ENCODE assay signal across 1 cellular context in the genomic region with DNA sequence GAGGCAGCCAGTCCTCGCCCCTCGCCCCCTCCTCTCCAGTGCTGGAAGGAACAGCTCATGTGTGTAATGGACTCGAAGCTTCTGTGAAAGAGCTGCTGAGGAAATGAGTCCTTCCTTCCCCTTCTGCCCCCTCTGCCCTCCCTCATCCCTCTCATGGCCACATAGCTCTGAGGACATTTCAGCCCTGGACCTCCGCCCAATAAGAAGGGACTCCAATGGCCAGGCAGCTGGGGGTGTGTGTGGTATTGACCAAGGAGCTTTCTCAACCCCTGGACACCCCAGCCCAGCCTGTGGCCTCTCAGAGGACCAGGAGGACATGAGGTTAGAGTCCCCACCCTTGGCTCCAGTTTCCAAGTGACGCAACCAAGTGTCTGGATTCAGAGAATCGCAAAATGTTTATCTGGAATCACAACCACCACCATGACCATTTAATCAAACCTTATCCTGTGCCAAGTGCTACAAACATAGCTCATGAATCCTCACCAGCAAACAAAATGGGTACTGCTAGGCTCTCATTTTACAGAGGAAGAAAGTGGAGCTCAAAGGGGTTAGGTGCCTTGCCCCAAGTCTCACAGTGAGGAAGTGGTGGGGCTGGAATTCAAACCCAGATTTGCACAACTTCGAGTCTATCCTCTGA.
TF ChIP-seq lines count a peak whose summit lies in the region.

No MANE protein-coding gene starts in this region.

TF ChIP-seq in GM23338, 12 proteins besides CTCF, POLR2A, EP300 and RAD21 (continued from another document):
- TF ChIP-seq, protein P1, sequence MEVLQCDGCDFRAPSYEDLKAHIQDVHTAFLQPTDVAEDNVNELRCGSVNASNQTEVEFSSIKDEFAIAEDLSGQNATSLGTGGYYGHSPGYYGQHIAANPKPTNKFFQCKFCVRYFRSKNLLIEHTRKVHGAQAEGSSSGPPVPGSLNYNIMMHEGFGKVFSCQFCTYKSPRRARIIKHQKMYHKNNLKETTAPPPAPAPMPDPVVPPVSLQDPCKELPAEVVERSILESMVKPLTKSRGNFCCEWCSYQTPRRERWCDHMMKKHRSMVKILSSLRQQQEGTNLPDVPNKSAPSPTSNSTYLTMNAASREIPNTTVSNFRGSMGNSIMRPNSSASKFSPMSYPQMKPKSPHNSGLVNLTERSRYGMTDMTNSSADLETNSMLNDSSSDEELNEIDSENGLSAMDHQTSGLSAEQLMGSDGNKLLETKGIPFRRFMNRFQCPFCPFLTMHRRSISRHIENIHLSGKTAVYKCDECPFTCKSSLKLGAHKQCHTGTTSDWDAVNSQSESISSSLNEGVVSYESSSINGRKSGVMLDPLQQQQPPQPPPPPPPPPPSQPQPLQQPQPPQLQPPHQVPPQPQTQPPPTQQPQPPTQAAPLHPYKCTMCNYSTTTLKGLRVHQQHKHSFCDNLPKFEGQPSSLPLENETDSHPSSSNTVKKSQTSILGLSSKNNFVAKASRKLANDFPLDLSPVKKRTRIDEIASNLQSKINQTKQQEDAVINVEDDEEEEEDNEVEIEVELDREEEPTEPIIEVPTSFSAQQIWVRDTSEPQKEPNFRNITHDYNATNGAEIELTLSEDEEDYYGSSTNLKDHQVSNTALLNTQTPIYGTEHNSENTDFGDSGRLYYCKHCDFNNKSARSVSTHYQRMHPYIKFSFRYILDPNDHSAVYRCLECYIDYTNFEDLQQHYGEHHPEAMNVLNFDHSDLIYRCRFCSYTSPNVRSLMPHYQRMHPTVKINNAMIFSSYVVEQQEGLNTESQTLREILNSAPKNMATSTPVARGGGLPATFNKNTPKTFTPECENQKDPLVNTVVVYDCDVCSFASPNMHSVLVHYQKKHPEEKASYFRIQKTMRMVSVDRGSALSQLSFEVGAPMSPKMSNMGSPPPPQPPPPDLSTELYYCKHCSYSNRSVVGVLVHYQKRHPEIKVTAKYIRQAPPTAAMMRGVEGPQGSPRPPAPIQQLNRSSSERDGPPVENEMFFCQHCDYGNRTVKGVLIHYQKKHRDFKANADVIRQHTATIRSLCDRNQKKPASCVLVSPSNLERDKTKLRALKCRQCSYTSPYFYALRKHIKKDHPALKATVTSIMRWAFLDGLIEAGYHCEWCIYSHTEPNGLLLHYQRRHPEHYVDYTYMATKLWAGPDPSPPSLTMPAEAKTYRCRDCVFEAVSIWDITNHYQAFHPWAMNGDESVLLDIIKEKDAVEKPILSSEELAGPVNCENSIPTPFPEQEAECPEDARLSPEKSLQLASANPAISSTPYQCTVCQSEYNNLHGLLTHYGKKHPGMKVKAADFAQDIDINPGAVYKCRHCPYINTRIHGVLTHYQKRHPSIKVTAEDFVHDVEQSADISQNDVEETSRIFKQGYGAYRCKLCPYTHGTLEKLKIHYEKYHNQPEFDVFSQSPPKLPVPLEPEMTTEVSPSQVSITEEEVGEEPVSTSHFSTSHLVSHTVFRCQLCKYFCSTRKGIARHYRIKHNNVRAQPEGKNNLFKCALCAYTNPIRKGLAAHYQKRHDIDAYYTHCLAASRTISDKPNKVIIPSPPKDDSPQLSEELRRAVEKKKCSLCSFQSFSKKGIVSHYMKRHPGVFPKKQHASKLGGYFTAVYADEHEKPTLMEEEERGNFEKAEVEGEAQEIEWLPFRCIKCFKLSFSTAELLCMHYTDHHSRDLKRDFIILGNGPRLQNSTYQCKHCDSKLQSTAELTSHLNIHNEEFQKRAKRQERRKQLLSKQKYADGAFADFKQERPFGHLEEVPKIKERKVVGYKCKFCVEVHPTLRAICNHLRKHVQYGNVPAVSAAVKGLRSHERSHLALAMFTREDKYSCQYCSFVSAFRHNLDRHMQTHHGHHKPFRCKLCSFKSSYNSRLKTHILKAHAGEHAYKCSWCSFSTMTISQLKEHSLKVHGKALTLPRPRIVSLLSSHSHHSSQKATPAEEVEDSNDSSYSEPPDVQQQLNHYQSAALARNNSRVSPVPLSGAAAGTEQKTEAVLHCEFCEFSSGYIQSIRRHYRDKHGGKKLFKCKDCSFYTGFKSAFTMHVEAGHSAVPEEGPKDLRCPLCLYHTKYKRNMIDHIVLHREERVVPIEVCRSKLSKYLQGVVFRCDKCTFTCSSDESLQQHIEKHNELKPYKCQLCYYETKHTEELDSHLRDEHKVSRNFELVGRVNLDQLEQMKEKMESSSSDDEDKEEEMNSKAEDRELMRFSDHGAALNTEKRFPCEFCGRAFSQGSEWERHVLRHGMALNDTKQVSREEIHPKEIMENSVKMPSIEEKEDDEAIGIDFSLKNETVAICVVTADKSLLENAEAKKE (CRISPR knock-in tag; IDR thresholded peaks at IDR 0.05): no peak
- TF ChIP-seq CREB1 (CRISPR knock-in tag; IDR thresholded peaks at IDR 0.05; ENCODE audit: low read depth): no peak
- TF ChIP-seq STAT1 (IDR thresholded peaks at IDR 0.05; ENCODE audit: unreplicated experiment): no peak
- TF ChIP-seq POLR2AphosphoS5 (IDR thresholded peaks at IDR 0.05; ENCODE audit: low read depth): no peak
- TF ChIP-seq ZNF114 (CRISPR knock-in tag; IDR thresholded peaks at IDR 0.05): no peak
- TF ChIP-seq ZNF331 (CRISPR knock-in tag; IDR thresholded peaks at IDR 0.05; ENCODE audit: low read depth): no peak
TF ChIP-seq in GM23338: peak in this region for 0.
